In genomic region chr20:2010533-2010932, GRCh38 we compare ENCODE assay signal across 21 cellular contexts. TPM values are rescaled to one million over a fixed set of nuclear protein-coding genes. Genes with fewer than 3 reads are reported as not detected.
DNase-seq lines count a peak whose midpoint lies in the region; ATAC-seq and TF ChIP-seq lines count a peak whose summit lies in the region.
"Had no signal": no experiment of that assay in that cellular context is flagged by ENCODE, and none has a peak within 500 bp of the region (broad histone marks: within the 10 kb centered on the region; RNA-seq: fewer than 3 reads in every experiment).

No MANE protein-coding gene starts in this region.

- TF ChIP-seq CTCF in lower lobe of right lung (IDR thresholded peaks at IDR 0.05): no peak

- peak; percentile 23 for DNase-seq in NCI-H2171 treated with DMSO at 0.1 percent for 48 hours (lab: John Stamatoyannopoulos, UW)
- no peak for DNase-seq in NCI-H2171 (lab: John Stamatoyannopoulos, UW)
- peak; percentile 20 for DNase-seq in NCI-H187 treated with DMSO at 0.1 percent for 48 hours (lab: John Stamatoyannopoulos, UW)
- DNase-seq in NCI-H524 treated with DMSO at 0.1 percent for 48 hours (lab: John Stamatoyannopoulos, UW): peak; percentile 53
- DNase-seq in lower lobe of right lung: no peak
- no peak for DNase-seq in NCI-H1092 treated with DMSO at 0.1 percent for 48 hours (lab: John Stamatoyannopoulos, UW)
- no peak for DNase-seq in NCI-H1930 (lab: John Stamatoyannopoulos, UW)
- no peak for DNase-seq in HuH-7.5 (ENCODE audit: low spot score)
- DNase-seq: CD8-positive, alpha-beta T cell; COR-L47; DMS 273 treated with DMSO at 0.1 percent for 48 hours; DMS53; GDM1; HFFc6 had no signal

- no peaks in the 10 kb centered on the region for H3K9me3 ChIP-seq in lower lobe of right lung
- H3K9me3 ChIP-seq: BLaER1 treated with 17β-estradiol and CSF1 and Interleukin-3, amounts not matched to agents 10 nM and 100 nM had no signal

- intact Hi-C loops in lower lobe of right lung (cut with DNase I): no loop called here

- no peaks in the 10 kb centered on the region for H3K36me3 ChIP-seq in lower lobe of right lung
- H3K36me3 ChIP-seq: BLaER1 treated with 17β-estradiol and CSF1 and Interleukin-3, amounts not matched to agents 10 nM and 100 nM had no signal

- H3K4me3 ChIP-seq in lower lobe of right lung: no peak overlapping the region
- H3K4me3 ChIP-seq: BLaER1 treated with 17β-estradiol and CSF1 and Interleukin-3, amounts not matched to agents 10 nM and 100 nM; GM23338 had no signal

- no peak overlapping the region for H3K27ac ChIP-seq in lower lobe of right lung
- H3K27ac ChIP-seq: BLaER1 treated with 17β-estradiol and CSF1 and Interleukin-3, amounts not matched to agents 10 nM and 100 nM had no signal

- H3K27me3 ChIP-seq in lower lobe of right lung (ENCODE audit: low read depth): peaks cover 42% of the 10 kb centered on the region
- H3K27me3 ChIP-seq: BLaER1 treated with 17β-estradiol and CSF1 and Interleukin-3, amounts not matched to agents 10 nM and 100 nM had no signal

- no peaks in the 10 kb centered on the region for H3K4me1 ChIP-seq in lower lobe of right lung
- H3K4me1 ChIP-seq: BLaER1 treated with 17β-estradiol and CSF1 and Interleukin-3, amounts not matched to agents 10 nM and 100 nM had no signal

- peak; percentile 79 to 82 for ATAC-seq in lower lobe of right lung
- ATAC-seq: CD8-positive, alpha-beta T cell; GM23338; HCT116; HepG2 had no signal

RNA-seq across cellular contexts. Expression of gene PDYN, which starts 16.7 kb away (rescaled TPM):
- not detected for total RNA-seq in lower lobe of right lung
- total RNA-seq: A172; B cell; CD8-positive, alpha-beta T cell; Daoy; HepG2; HFFc6 had no signal

Comparison
In these comparisons a context has a peak if more than half of its experiments do, and no peak if none do; other contexts are left out.
1. DNase-seq: peak in NCI-H2171 treated with DMSO at 0.1 percent for 48 hours (single experiment), NCI-H187 treated with DMSO at 0.1 percent for 48 hours (single experiment) and NCI-H524 treated with DMSO at 0.1 percent for 48 hours (single experiment); none in NCI-H2171 (single experiment), lower lobe of right lung (single experiment), NCI-H1092 treated with DMSO at 0.1 percent for 48 hours (single experiment), NCI-H1930 (0 of 2) and HuH-7.5 (single experiment).